Comparison of ENCODE assay signal across 8 cellular contexts in the genomic region with DNA sequence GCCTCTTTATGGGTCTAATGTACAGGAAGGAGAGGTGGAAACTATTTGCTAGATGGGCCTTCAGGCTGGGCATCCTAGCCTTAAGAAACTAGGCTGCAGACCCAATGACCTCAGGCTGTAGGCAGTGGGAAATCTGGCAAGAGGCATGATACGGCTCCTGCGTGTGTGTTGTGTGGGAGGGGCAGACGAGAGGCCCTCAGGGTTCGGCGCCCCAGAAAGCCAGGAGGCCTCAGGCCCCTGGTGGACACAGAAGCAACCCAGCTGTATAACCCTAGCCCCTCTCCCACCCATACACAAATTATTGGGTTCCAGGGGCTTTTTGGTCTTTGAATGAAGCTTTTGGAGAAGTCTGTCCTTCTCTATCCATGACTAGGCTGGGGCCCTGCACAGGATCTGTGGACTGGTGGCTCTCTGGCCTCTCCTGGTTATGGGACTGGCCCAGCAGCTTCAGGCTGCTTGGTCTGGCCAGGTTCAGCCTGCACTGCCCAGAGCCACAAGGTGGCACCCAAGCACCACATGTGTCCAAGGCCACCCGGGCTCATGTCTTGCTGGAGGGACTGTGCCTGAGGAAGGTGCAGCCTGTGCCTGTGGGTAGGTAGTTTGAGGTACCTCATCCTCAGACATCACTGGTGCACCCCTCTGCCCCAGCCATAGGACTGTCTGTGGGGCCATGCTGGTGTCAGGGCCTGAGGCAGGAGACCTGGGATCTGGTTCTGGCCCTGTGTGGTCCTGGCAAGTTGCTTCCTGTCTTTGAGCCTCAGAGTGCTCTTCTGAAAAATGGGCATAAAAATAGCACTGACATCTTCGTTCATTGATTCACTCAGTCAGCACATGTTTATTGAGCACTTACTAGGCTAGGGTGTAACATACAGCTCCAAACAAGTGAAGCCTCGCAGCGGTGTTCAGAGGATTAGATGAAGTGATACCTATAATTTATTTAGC.
DNase-seq lines count a peak whose midpoint lies in the region; ATAC-seq, FAIRE-seq and TF ChIP-seq lines count a peak whose summit lies in the region.

No MANE protein-coding gene starts in this region.

- H3K27ac Mint-ChIP-seq in activated CD8-positive, alpha-beta T cell treated with anti-CD3 and anti-CD28 coated beads, Interleukin-2, amount 10 ng/mL, durations not matched to agents 7 days and 5 days, result no peak overlapping the region

- CTCF ChIA-PET in activated CD8-positive, alpha-beta T cell treated with anti-CD3 and anti-CD28 coated beads, Interleukin-2, amount 10 ng/mL, durations not matched to agents 7 days and 5 days (lab: Charles Lee), result interaction anchor here (0.6 to 1.9 kb wide), 4 partner anchors 277 to 369 kb away, joined by 3 to 7 read pairs (median 5); no protein-coding TSS in a partner anchor

- no peak for TF ChIP-seq POLR2A in GM12892 (IDR thresholded peaks at IDR 0.05; ENCODE audit: low read depth, low read length)

- FAIRE-seq in GM12892 (lab: Jason Lieb, UNC), result peak; percentile 95

- intact Hi-C loops in head of caudate nucleus (cut with DNase I), result loop anchor here (10.0 kb wide), 1 partner anchor 823 kb away; no protein-coding TSS in a partner anchor

- ATAC-seq in HG02852 (IDR thresholded peaks at IDR 0.05; ENCODE audit: unreplicated experiment), result peak; percentile 59
- peak; percentile 77 for ATAC-seq in activated CD8-positive, alpha-beta T cell treated with anti-CD3 and anti-CD28 coated beads, Interleukin-2, amount 10 ng/mL, durations not matched to agents 7 days and 5 days

- H3K9me3 Mint-ChIP-seq in activated CD8-positive, alpha-beta T cell treated with anti-CD3 and anti-CD28 coated beads, Interleukin-2, amount 10 ng/mL, durations not matched to agents 7 days and 5 days (ENCODE audit: insufficient read depth), result no peaks in the 10 kb centered on the region

- peak; percentile 84 for TF ChIP-seq CTCF in retinal pigment epithelial cell (conservative IDR thresholded peaks at IDR 0.05; ENCODE audit: low read depth, low read length)

- H3K4me3 Mint-ChIP-seq in activated CD8-positive, alpha-beta T cell treated with anti-CD3 and anti-CD28 coated beads, Interleukin-2, amount 10 ng/mL, durations not matched to agents 7 days and 5 days, result no peak overlapping the region

- no peak overlapping the region for H3K4me3 ChIP-seq in retinal pigment epithelial cell (ENCODE audit: low read length)

- peaks cover 14% of the 10 kb centered on the region for H3K4me1 Mint-ChIP-seq in activated CD8-positive, alpha-beta T cell treated with anti-CD3 and anti-CD28 coated beads, Interleukin-2, amount 10 ng/mL, durations not matched to agents 7 days and 5 days (ENCODE audit: low read depth)

- peak; percentile 86 for DNase-seq in AG20443 (ENCODE audit: low spot score)
- peak; percentile 47 for DNase-seq in GM12892 (ENCODE audit: insufficient read length)
- peak; percentile 69 for DNase-seq in NCI-H2196 (lab: John Stamatoyannopoulos, UW; ENCODE audit: unreplicated experiment)
- DNase-seq in activated CD8-positive, alpha-beta T cell treated with anti-CD3 and anti-CD28 coated beads, Interleukin-2, amount 10 ng/mL, durations not matched to agents 7 days and 5 days, result peak; percentile 57
- DNase-seq in head of caudate nucleus, result peak; percentile 24 to 84 (median 60)
- DNase-seq in retinal pigment epithelial cell (ENCODE audit: low read depth), result peak; percentile 16
- no peak for DNase-seq in effector CD4-positive, alpha-beta T cell

- no peaks in the 10 kb centered on the region for H3K36me3 Mint-ChIP-seq in activated CD8-positive, alpha-beta T cell treated with anti-CD3 and anti-CD28 coated beads, Interleukin-2, amount 10 ng/mL, durations not matched to agents 7 days and 5 days (ENCODE audit: low read depth)

- H3K27me3 Mint-ChIP-seq in activated CD8-positive, alpha-beta T cell treated with anti-CD3 and anti-CD28 coated beads, Interleukin-2, amount 10 ng/mL, durations not matched to agents 7 days and 5 days (ENCODE audit: low read depth), result no peaks in the 10 kb centered on the region

- POLR2A ChIA-PET in activated CD8-positive, alpha-beta T cell treated with anti-CD3 and anti-CD28 coated beads, Interleukin-2, amount 10 ng/mL, durations not matched to agents 7 days and 5 days (lab: Charles Lee), result no interaction called here
